In the genomic region with DNA sequence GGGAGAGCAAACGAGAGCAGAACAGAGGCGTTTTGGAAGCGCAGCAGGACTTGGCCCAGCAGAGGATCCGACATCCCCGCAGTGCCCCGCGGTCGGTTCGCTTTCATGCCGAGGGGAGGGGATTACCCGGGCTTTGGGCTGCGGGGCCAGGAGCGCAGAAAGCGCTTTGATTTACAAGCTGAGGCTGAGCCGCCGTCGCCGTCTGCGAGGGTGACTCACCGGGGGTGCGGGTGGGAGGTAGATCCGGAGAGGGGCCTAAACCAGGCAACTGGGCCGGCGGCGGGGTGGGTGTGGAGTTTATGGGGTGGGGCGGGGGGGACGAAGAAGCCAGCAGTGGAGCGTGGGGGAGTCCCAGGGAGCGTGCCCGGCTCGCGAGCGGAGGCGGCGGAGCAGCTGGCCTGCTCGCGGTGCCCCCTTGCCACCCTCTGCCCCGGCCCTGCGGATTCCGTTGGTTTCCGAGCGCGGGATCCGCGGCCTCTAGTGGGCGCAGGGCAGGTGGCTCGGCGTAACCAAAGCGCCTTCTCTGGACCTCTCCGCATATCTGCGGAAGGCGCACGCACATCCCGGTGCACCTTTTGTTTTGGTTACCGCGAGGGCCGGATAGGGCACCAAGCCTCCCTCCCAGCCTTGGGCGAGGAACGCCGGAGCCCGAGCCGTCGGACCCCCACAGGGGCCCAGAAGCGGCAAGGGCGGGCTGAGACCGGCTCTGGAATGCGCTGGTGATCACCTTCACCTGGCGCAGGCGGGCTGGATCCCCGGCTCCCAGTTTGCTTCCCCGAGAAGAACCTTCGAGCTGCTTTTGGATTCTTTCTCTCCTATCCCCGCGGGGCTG, we compare ENCODE assay signal across 8 cellular contexts. TPM values are rescaled to one million over a fixed set of nuclear protein-coding genes. Genes with fewer than 3 reads are reported as not detected.
DNase-seq lines count a peak whose midpoint lies in the region; ATAC-seq, FAIRE-seq and TF ChIP-seq lines count a peak whose summit lies in the region.

No MANE protein-coding gene starts in this region.

- H3K4me3 ChIP-seq in HUES6 (ENCODE audit: low read depth, low read length) (peak overlapping the region; percentile 98), choroid plexus epithelial cell (ENCODE audit: low read depth, low read length) (peak overlapping the region; percentile 88), HepG2 (replicated peaks in 1 of 3; ENCODE audit: insufficient read depth in 1 of 3, low read depth in 2 of 3, low read length in 3 of 3) (peak overlapping the region; percentile 77 to 96 (median 84))

- CTCF ChIA-PET in HepG2 (lab: Yijun Ruan, JAX; ENCODE audit: low intra/inter-chr PET ratio, low total read pairs): no interaction called here

- BruUV-seq in HepG2 (replicated peaks; lab: Mats Ljungman, UMichigan): TSS peak; percentile 12

- H3K9me3 ChIP-seq in HUES6 (ENCODE audit: control insufficient read depth, insufficient read depth, low read depth, low read length): no peaks in the 10 kb centered on the region
- no peaks in the 10 kb centered on the region for H3K9me3 ChIP-seq in HepG2 (ENCODE audit: low read length)

- H3K9ac ChIP-seq in HUES6 (ENCODE audit: low read length): peak overlapping the region; percentile 82
- H3K9ac ChIP-seq in HepG2 (ENCODE audit: insufficient read depth, low read depth, low read length): peak overlapping the region; percentile 86

- H3K27me3 ChIP-seq in HUES6 (ENCODE audit: control insufficient read depth, insufficient read depth, low read length): no peaks in the 10 kb centered on the region
- H3K27me3 ChIP-seq in HepG2 (ENCODE audit: control insufficient read depth in 1 of 2, insufficient read depth in 2 of 2, low read length in 2 of 2): no peaks in the 10 kb centered on the region

- H3K4me2 ChIP-seq in HepG2 (ENCODE audit: low read depth, low read length): peak overlapping the region; percentile 90

- intact Hi-C loops in HepG2 (cut with micrococcal nuclease; ENCODE audit: unreplicated experiment): loop anchor here (1.0 to 10.0 kb wide), 8 partner anchors 65 to 531 kb away; a partner anchor contains a TSS

- in situ Hi-C loops in HepG2 (cut with HindIII; ENCODE audit: extremely low pct_ligation_motif_present, low pct_unique_long_range_greater_than_20kb): loop anchor here (5.0 kb wide), 1 partner anchor 64 kb away; no protein-coding TSS in a partner anchor

- POLR2A ChIA-PET in HepG2 (lab: Yijun Ruan, JAX): interaction anchor here (1.1 to 4.2 kb wide), 9 partner anchors 12 to 382 kb away, joined by 3 to 38 read pairs (median 7); no protein-coding TSS in a partner anchor

- no peak overlapping the region for H2AFZ ChIP-seq in HepG2 (ENCODE audit: low read length)

- TF ChIP-seq POLR2A in HepG2 (IDR thresholded peaks at IDR 0.05; ENCODE audit: insufficient read depth in 1 of 2, low read depth in 2 of 2, low read length in 2 of 2): no peak

- peaks cover 37% of the 10 kb centered on the region for H3K36me3 ChIP-seq in HUES6 (ENCODE audit: control insufficient read depth, insufficient read depth, low read length)
- H3K36me3 ChIP-seq in HepG2 (replicated peaks in 1 of 2; ENCODE audit: control insufficient read depth in 1 of 2, insufficient read depth in 2 of 2, low read length in 2 of 2): peaks cover 2 to 13% of the 10 kb centered on the region in 2 experiments; a peak in 2 of 5 replicates

- ATAC-seq in activated CD4-positive, CD25-positive, alpha-beta regulatory T cell treated with anti-CD3 and anti-CD28 coated beads, Interleukin-2, amount 50 U/mL, for 24 hours: peak; percentile 42 to 54
- ATAC-seq in HepG2 (peak; percentile 72), HG02973 (IDR thresholded peaks at IDR 0.05; ENCODE audit: unreplicated experiment) (no peak)

- peaks cover 14% of the 10 kb centered on the region for H3K79me2 ChIP-seq in HepG2 (ENCODE audit: insufficient read depth, low read length)

- WGBS in HepG2 (ENCODE audit: low lambda C conversion rate): 0% methylated on average over 4 of the region's 74 CpGs

- DNase-seq in DMS153 (lab: John Stamatoyannopoulos, UW): peak; percentile 19
- peak; percentile 55 for DNase-seq in choroid plexus epithelial cell (ENCODE audit: low read depth)
- peak; percentile 67 for DNase-seq in HepG2 (ENCODE audit: low spot score)
- DNase-seq in stimulated activated CD8-positive, alpha-beta memory T cell treated with anti-CD3 and anti-CD28 coated beads, Interleukin-12 subunit alpha, Interleukin-12 subunit beta, amount 100 ng/mL, for 4 hours (ENCODE audit: low read depth): peak; percentile 73
- DNase-seq in medulla oblongata (ENCODE audit: extremely low spot score): no peak

- TF ChIP-seq CTCF in choroid plexus epithelial cell (conservative IDR thresholded peaks at IDR 0.05; ENCODE audit: low read depth, low read length) (peak; percentile 44), HepG2 (CRISPR knock-in tag; IDR thresholded peaks at IDR 0.05) (peak; percentile 79)

- H4K20me1 ChIP-seq in HepG2 (ENCODE audit: insufficient read depth, low read length): peaks cover 9% of the 10 kb centered on the region

- FAIRE-seq in HepG2 (lab: Jason Lieb, UNC): no peak

- H3K27ac ChIP-seq in HUES6 (ENCODE audit: low read depth, low read length) (peak overlapping the region; percentile 49; the same call in 1 of the 2 replicates), HepG2 (ENCODE audit: extremely low read length, insufficient read depth, low read length) (peak overlapping the region; percentile 85)

- peak; percentile 58 for TF ChIP-seq RAD21 in HepG2 (CRISPR knock-in tag; IDR thresholded peaks at IDR 0.05)

- H3K4me1 ChIP-seq in HUES6 (ENCODE audit: control insufficient read depth, insufficient read depth, low read length) (peaks cover 21% of the 10 kb centered on the region), HepG2 (ENCODE audit: insufficient read depth, low read length) (peaks cover 35% of the 10 kb centered on the region)

- TF ChIP-seq EP300 in HepG2 (IDR thresholded peaks at IDR 0.05; ENCODE audit: low read depth in 2 of 2, low read length in 2 of 2) (no peak), HepG2 (CRISPR knock-in tag; IDR thresholded peaks at IDR 0.05; ENCODE audit: borderline replicate concordance) (peak; percentile 10; the same call in 1 of the 2 replicates)

TF ChIP-seq in HepG2, 621 proteins besides CTCF, POLR2A, EP300 and RAD21 (continues in another document):
- no peak for TF ChIP-seq RFX1 (IDR thresholded peaks at IDR 0.05)

RNA-seq across cellular contexts. Expression of a gene that starts 2.6 kb away (rescaled TPM):
- total RNA-seq in HepG2 (2016; rRNA removed; fragmentation: Illumina TruSeq; extraction: Trizol): 6.0 and 6.7 TPM in 2 replicates
- total RNA-seq in HepG2 (2016; cell fraction: cytosol; rRNA removed; fragmentation: Illumina TruSeq; extraction: Trizol; ENCODE audit: low read depth): 0.35 and 0.51 TPM in 2 replicates
- 5.4 and 5.9 TPM in 2 replicates for total RNA-seq in HepG2 (2016; cell fraction: insoluble cytoplasmic fraction; rRNA removed; fragmentation: Illumina TruSeq; extraction: Trizol)
- total RNA-seq in HepG2 (2016; cell fraction: membrane; rRNA removed; fragmentation: Illumina TruSeq; extraction: Trizol): 2.6 and 3.0 TPM in 2 replicates
- total RNA-seq in HepG2 (2016; cell fraction: nucleus; rRNA removed; fragmentation: Illumina TruSeq; extraction: Trizol): 5.0 and 6.1 TPM in 2 replicates
- polyA plus RNA-seq in HepG2 (2011; rRNA removed): 4.5 and 5.0 TPM in 2 replicates
- polyA plus RNA-seq in HepG2 (2011; cell fraction: cytosol; rRNA removed): 2.4 and 3.0 TPM in 2 replicates
- 4.1 and 4.4 TPM in 2 replicates for polyA plus RNA-seq in HepG2 (2011; cell fraction: nucleus; rRNA removed)
- polyA plus RNA-seq in HepG2 (2012): 3.2 and 3.9 TPM in 2 replicates
- polyA plus RNA-seq in HepG2 (2016; cell fraction: cytosol; fragmentation: Illumina TruSeq; extraction: Trizol; ENCODE audit: low read depth): 0.10 and 0.14 TPM in 2 replicates
- 2.9 and 5.1 TPM in 2 replicates for polyA plus RNA-seq in HepG2 (2016; cell fraction: insoluble cytoplasmic fraction; fragmentation: Illumina TruSeq; extraction: Trizol; ENCODE audit: low read depth)
- polyA plus RNA-seq in HepG2 (2016; cell fraction: membrane; fragmentation: Illumina TruSeq; extraction: Trizol; ENCODE audit: low read depth): 0.61 and 0.83 TPM in 2 replicates
- 5.3 and 7.3 TPM in 2 replicates for polyA plus RNA-seq in HepG2 (2016; cell fraction: nucleus; fragmentation: Illumina TruSeq; extraction: Trizol; ENCODE audit: insufficient read depth, low read depth)
- 8.9 and 18.4 TPM in 2 replicates for polyA minus RNA-seq in HepG2 (2011; rRNA and poly(A)+ RNA removed; ENCODE audit: low replicate concordance)
- polyA minus RNA-seq in HepG2 (2011; cell fraction: cytosol; rRNA and poly(A)+ RNA removed): 5.5 and 6.8 TPM in 2 replicates
- polyA minus RNA-seq in HepG2 (2011; cell fraction: nucleus; rRNA and poly(A)+ RNA removed): 5.7 and 8.0 TPM in 2 replicates

RNA-seq across cellular contexts. Expression of a gene that starts 13.0 kb away (rescaled TPM):
- total RNA-seq in HepG2 (2016; rRNA removed; fragmentation: Illumina TruSeq; extraction: Trizol): 94.8 and 130 TPM in 2 replicates
- 60.3 and 68.8 TPM in 2 replicates for total RNA-seq in HepG2 (2016; cell fraction: cytosol; rRNA removed; fragmentation: Illumina TruSeq; extraction: Trizol; ENCODE audit: low read depth)
- total RNA-seq in HepG2 (2016; cell fraction: insoluble cytoplasmic fraction; rRNA removed; fragmentation: Illumina TruSeq; extraction: Trizol): 93.8 and 135 TPM in 2 replicates
- total RNA-seq in HepG2 (2016; cell fraction: membrane; rRNA removed; fragmentation: Illumina TruSeq; extraction: Trizol): 31.2 and 38.1 TPM in 2 replicates
- 93.5 and 99.8 TPM in 2 replicates for total RNA-seq in HepG2 (2016; cell fraction: nucleus; rRNA removed; fragmentation: Illumina TruSeq; extraction: Trizol)
- 45.8 and 49.2 TPM in 2 replicates for polyA plus RNA-seq in HepG2 (2011; rRNA removed)
- polyA plus RNA-seq in HepG2 (2011; cell fraction: cytosol; rRNA removed): 31.1 and 41.1 TPM in 2 replicates
- polyA plus RNA-seq in HepG2 (2011; cell fraction: nucleus; rRNA removed): 15.4 and 16.3 TPM in 2 replicates
- polyA plus RNA-seq in HepG2 (2012): 41.3 and 44.6 TPM in 2 replicates
- polyA plus RNA-seq in HepG2 (2016; cell fraction: cytosol; fragmentation: Illumina TruSeq; extraction: Trizol; ENCODE audit: low read depth): 8.7 and 10.2 TPM in 2 replicates
- 107 and 116 TPM in 2 replicates for polyA plus RNA-seq in HepG2 (2016; cell fraction: insoluble cytoplasmic fraction; fragmentation: Illumina TruSeq; extraction: Trizol; ENCODE audit: low read depth)
- polyA plus RNA-seq in HepG2 (2016; cell fraction: membrane; fragmentation: Illumina TruSeq; extraction: Trizol; ENCODE audit: low read depth): 12.3 and 12.4 TPM in 2 replicates
- polyA plus RNA-seq in HepG2 (2016; cell fraction: nucleus; fragmentation: Illumina TruSeq; extraction: Trizol; ENCODE audit: insufficient read depth, low read depth): 39.6 and 40.0 TPM in 2 replicates
- polyA minus RNA-seq in HepG2 (2011; rRNA and poly(A)+ RNA removed; ENCODE audit: low replicate concordance): 20.6 and 44.6 TPM in 2 replicates
- 24.3 and 30.5 TPM in 2 replicates for polyA minus RNA-seq in HepG2 (2011; cell fraction: cytosol; rRNA and poly(A)+ RNA removed)
- polyA minus RNA-seq in HepG2 (2011; cell fraction: nucleus; rRNA and poly(A)+ RNA removed): 113 and 135 TPM in 2 replicates
